In the genomic region with DNA sequence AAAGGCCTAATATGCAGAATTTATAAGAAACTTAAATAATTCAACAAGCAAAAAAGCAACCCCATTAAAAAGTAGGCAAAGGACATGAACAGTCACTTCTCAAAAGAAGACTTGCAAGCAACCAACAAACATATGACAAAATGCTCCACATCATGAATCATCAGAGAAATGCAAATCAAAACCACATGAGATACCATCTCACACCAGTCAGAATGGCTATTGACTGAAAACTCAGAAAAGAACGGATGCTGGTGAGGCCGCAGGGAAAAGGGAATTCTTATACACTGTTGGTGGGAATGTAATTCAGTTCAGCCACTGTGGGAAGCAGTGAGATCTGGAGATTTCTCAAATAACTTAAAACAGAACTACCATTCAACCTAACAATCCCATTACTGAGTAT, we compare ENCODE assay signal across 15 cellular contexts.
DNase-seq lines count a peak whose midpoint lies in the region; ATAC-seq and TF ChIP-seq lines count a peak whose summit lies in the region.
"Had no signal": no experiment of that assay in that cellular context is flagged by ENCODE, and none has a peak within 500 bp of the region (broad histone marks: within the 10 kb centered on the region; RNA-seq: fewer than 3 reads in every experiment).

No MANE protein-coding gene starts in this region.

- TF ChIP-seq CTCF in CD4-positive, alpha-beta T cell (IDR thresholded peaks at IDR 0.05): no peak
- TF ChIP-seq CTCF in HFFc6 (IDR thresholded peaks at IDR 0.05) (no peak), thyroid gland (IDR thresholded peaks at IDR 0.05) (no peak)
- TF ChIP-seq CTCF in CD8-positive, alpha-beta T cell (IDR thresholded peaks at IDR 0.05): no peak

- H3K9me3 Mint-ChIP-seq in CD4-positive, alpha-beta T cell: no peaks in the 10 kb centered on the region
- no peaks in the 10 kb centered on the region for H3K9me3 Mint-ChIP-seq in HFFc6
- H3K9me3 Mint-ChIP-seq in CD8-positive, alpha-beta T cell: peaks cover 2% of the 10 kb centered on the region
- H3K9me3 Mint-ChIP-seq: natural killer cell treated with Interleukin-12 subunit alpha and Interleukin-12 subunit beta and Interleukin-15 and Interleukin-18, amount 100 ng/mL, for 72 hours had no signal

- H3K4me3 Mint-ChIP-seq in CD4-positive, alpha-beta T cell: no peak overlapping the region
- H3K4me3 Mint-ChIP-seq in HFFc6: no peak overlapping the region; the same call in 1 of the 2 replicates
- no peak overlapping the region for H3K4me3 Mint-ChIP-seq in CD8-positive, alpha-beta T cell
- H3K4me3 Mint-ChIP-seq: natural killer cell treated with Interleukin-12 subunit alpha and Interleukin-12 subunit beta and Interleukin-15 and Interleukin-18, amount 100 ng/mL, for 72 hours had no signal

- peaks cover 30% of the 10 kb centered on the region for H3K4me1 Mint-ChIP-seq in CD4-positive, alpha-beta T cell (ENCODE audit: low read depth)
- peaks cover 15% of the 10 kb centered on the region for H3K4me1 Mint-ChIP-seq in HFFc6 (ENCODE audit: low read depth)
- peaks cover 5% of the 10 kb centered on the region for H3K4me1 Mint-ChIP-seq in CD8-positive, alpha-beta T cell (ENCODE audit: low read depth)

- WGBS in thyroid gland, 2 donors: 89 to 94% methylated on average over 2 of the region's 2 CpGs

- no peak for DNase-seq in CD4-positive, alpha-beta T cell
- peak; percentile 71 for DNase-seq in HFFc6
- DNase-seq in amniotic stem cell (lab: John Stamatoyannopoulos, UW): peak; percentile 38
- DNase-seq in glomerular visceral epithelial cell (ENCODE audit: extremely low spot score): peak; percentile 13
- no peak for DNase-seq in thyroid gland
- no peak for DNase-seq in CD8-positive, alpha-beta T cell
- DNase-seq: activated CD8-positive, alpha-beta memory T cell treated with anti-CD3 and anti-CD28 coated beads, Interleukin-2, amount 50 U/mL, for 48 hours; effector CD8-positive, alpha-beta T cell; left ventricle myocardium inferior; NCI-H1694; NCI-H69; right lobe of liver had no signal

- intact Hi-C loops in CD4-positive, alpha-beta T cell (cut with DNase I, micrococcal nuclease): no loop called here
- intact Hi-C loops in thyroid gland (cut with DNase I): no loop called here
- intact Hi-C loops in CD8-positive, alpha-beta T cell (cut with DNase I, micrococcal nuclease): no loop called here

- peak overlapping the region; percentile 16 for H3K27ac Mint-ChIP-seq in CD4-positive, alpha-beta T cell
- no peak overlapping the region; the same call in 1 of the 2 replicates for H3K27ac Mint-ChIP-seq in HFFc6
- no peak overlapping the region for H3K27ac Mint-ChIP-seq in CD8-positive, alpha-beta T cell
- H3K27ac Mint-ChIP-seq: natural killer cell treated with Interleukin-12 subunit alpha and Interleukin-12 subunit beta and Interleukin-15 and Interleukin-18, amount 100 ng/mL, for 72 hours had no signal

- CTCF ChIA-PET in CD4-positive, alpha-beta T cell (lab: Charles Lee): no interaction called here
- CTCF ChIA-PET in CD8-positive, alpha-beta T cell (lab: Charles Lee): no interaction called here

- H3K27me3 ChIP-seq in CD4-positive, alpha-beta T cell (ENCODE audit: control insufficient read depth, insufficient read depth, low read length): no peaks in the 10 kb centered on the region
- H3K27me3 ChIP-seq in thyroid gland: no peaks in the 10 kb centered on the region
- H3K27me3 ChIP-seq in CD8-positive, alpha-beta T cell (ENCODE audit: insufficient read depth, low read length): no peaks in the 10 kb centered on the region
- H3K27me3 ChIP-seq: right lobe of liver had no signal

- no peak for ATAC-seq in CD4-positive, alpha-beta T cell (ENCODE audit: poor library complexity)
- ATAC-seq in GM19395 (IDR thresholded peaks at IDR 0.05; ENCODE audit: unreplicated experiment): no peak
- ATAC-seq in CD8-positive, alpha-beta T cell: no peak
- ATAC-seq: natural killer cell treated with Interleukin-12 subunit alpha and Interleukin-12 subunit beta and Interleukin-15 and Interleukin-18, amount 100 ng/mL, for 72 hours; right lobe of liver had no signal

- no peak for TF ChIP-seq POLR2A in thyroid gland (IDR thresholded peaks at IDR 0.05)

- no peaks in the 10 kb centered on the region for H3K36me3 ChIP-seq in thyroid gland
- no peaks in the 10 kb centered on the region for H3K36me3 ChIP-seq in CD8-positive, alpha-beta T cell (ENCODE audit: insufficient read depth, low read length)
- H3K36me3 ChIP-seq: left ventricle myocardium inferior, right lobe of liver had no signal

- POLR2A ChIA-PET in CD4-positive, alpha-beta T cell (lab: Charles Lee): interaction anchor here (0.9 to 1.3 kb wide), 3 partner anchors 10 to 231 kb away, joined by 3 read pairs; no protein-coding TSS in a partner anchor
- POLR2A ChIA-PET in CD8-positive, alpha-beta T cell (lab: Charles Lee): no interaction called here

- no peak overlapping the region for H3K4me3 ChIP-seq in thyroid gland (replicated peaks in 1 of 3)
- H3K4me3 ChIP-seq in CD8-positive, alpha-beta T cell (ENCODE audit: low read depth, low read length): no peak overlapping the region
- H3K4me3 ChIP-seq: left ventricle myocardium inferior, right lobe of liver had no signal

- no peak overlapping the region for H3K27ac ChIP-seq in CD4-positive, alpha-beta T cell (ENCODE audit: low read depth, low read length)
- H3K27ac ChIP-seq in thyroid gland: no peak overlapping the region
- no peak overlapping the region for H3K27ac ChIP-seq in CD8-positive, alpha-beta T cell (ENCODE audit: low read depth, low read length)
- H3K27ac ChIP-seq: KMS-11, left ventricle myocardium inferior, right lobe of liver had no signal

- H3K36me3 Mint-ChIP-seq in CD4-positive, alpha-beta T cell (ENCODE audit: low read depth): no peaks in the 10 kb centered on the region
- peaks cover 4% of the 10 kb centered on the region for H3K36me3 Mint-ChIP-seq in HFFc6 (ENCODE audit: low read depth)
- H3K36me3 Mint-ChIP-seq in CD8-positive, alpha-beta T cell: no peaks in the 10 kb centered on the region
- H3K36me3 Mint-ChIP-seq: natural killer cell treated with Interleukin-12 subunit alpha and Interleukin-12 subunit beta and Interleukin-15 and Interleukin-18, amount 100 ng/mL, for 72 hours had no signal

- peaks cover 7 to 12% of the 10 kb centered on the region in 2 donors for H3K4me1 ChIP-seq in thyroid gland
- H3K4me1 ChIP-seq in CD8-positive, alpha-beta T cell (ENCODE audit: insufficient read depth, low read length): no peaks in the 10 kb centered on the region
- H3K4me1 ChIP-seq: left ventricle myocardium inferior, right lobe of liver had no signal

- no peaks in the 10 kb centered on the region for H3K27me3 Mint-ChIP-seq in CD4-positive, alpha-beta T cell
- H3K27me3 Mint-ChIP-seq in HFFc6 (ENCODE audit: insufficient read depth): peaks cover 10% of the 10 kb centered on the region
- H3K27me3 Mint-ChIP-seq in CD8-positive, alpha-beta T cell (ENCODE audit: low read depth): no peaks in the 10 kb centered on the region

- no peaks in the 10 kb centered on the region for H3K9me3 ChIP-seq in CD4-positive, alpha-beta T cell (ENCODE audit: control insufficient read depth, low read length)
- no peaks in the 10 kb centered on the region for H3K9me3 ChIP-seq in thyroid gland
- H3K9me3 ChIP-seq in CD8-positive, alpha-beta T cell (ENCODE audit: low read length): no peaks in the 10 kb centered on the region
- H3K9me3 ChIP-seq: right lobe of liver had no signal

Comparison
In these comparisons a context has a peak if more than half of its experiments do, and no peak if none do; other contexts are left out.
1. DNase-seq: peak in HFFc6 (single experiment), amniotic stem cell (single experiment) and glomerular visceral epithelial cell (single experiment); none in CD4-positive, alpha-beta T cell (0 of 10), thyroid gland (0 of 2) and CD8-positive, alpha-beta T cell (0 of 7).